1 cellular context compared by ENCODE assay signal in genomic region chr15:74129411-74130088, GRCh38.
TF ChIP-seq lines count a peak whose summit lies in the region.

No MANE protein-coding gene starts in this region.

TF ChIP-seq in GM23338, 12 proteins besides CTCF, POLR2A, EP300 and RAD21 (continued from another document):
- TF ChIP-seq ZNF462 (CRISPR knock-in tag; IDR thresholded peaks at IDR 0.05) (no peak), EZH2phosphoT487 (IDR thresholded peaks at IDR 0.05; ENCODE audit: unreplicated experiment) (peak; percentile 93), NANOG (IDR thresholded peaks at IDR 0.05; ENCODE audit: borderline replicate concordance) (no peak), EZH2 (IDR thresholded peaks at IDR 0.05; ENCODE audit: low read depth, unreplicated experiment) (peak; percentile 93)
